In the genomic region with DNA sequence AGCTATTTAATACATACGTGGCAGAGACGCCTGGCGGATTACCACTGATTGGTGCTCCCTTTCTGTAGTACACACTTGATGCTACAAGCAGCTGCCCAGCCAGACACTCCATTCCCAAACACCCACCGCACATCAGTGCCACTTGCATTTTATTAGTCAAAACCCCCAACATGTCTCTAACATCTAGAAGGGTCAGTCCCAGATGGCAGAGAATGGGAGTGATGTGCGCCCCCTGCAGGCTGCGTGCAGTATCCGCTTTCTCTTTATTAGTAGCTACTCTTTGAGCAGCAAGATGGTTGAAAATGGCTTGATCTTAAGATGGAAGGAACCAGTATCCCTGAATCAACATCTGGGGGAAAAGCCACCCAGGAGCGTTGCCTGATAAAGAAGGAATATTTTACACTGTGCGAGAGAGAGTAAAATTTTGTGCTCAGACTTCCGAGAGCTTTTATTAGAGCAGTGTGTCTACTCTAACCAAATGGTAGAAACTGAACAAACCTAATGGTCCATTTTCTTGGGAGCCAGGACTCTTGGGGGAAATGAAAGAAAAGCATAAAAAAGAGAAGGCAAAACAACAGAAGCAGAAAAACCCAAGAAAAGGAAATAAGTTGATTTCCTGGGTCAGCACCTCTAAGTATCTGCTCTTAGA, we compare ENCODE assay signal across 8 cellular contexts.
DNase-seq lines count a peak whose midpoint lies in the region; ATAC-seq and TF ChIP-seq lines count a peak whose summit lies in the region.

No MANE protein-coding gene starts in this region.

- no peaks in the 10 kb centered on the region for H4K20me1 ChIP-seq in neural progenitor cell (ENCODE audit: low read depth)

- TF ChIP-seq RAD21 in Ishikawa (IDR thresholded peaks at IDR 0.05; ENCODE audit: low read depth): peak; percentile 17; the same call in 1 of the 2 replicates

- no peak overlapping the region for H3K4me3 Mint-ChIP-seq in neural progenitor cell
- H3K4me3 Mint-ChIP-seq in effector memory CD8-positive, alpha-beta T cell: no peak overlapping the region

- H3K27me3 ChIP-seq in neural progenitor cell: no peaks in the 10 kb centered on the region

- H3K4me1 Mint-ChIP-seq in neural progenitor cell: no peaks in the 10 kb centered on the region
- no peaks in the 10 kb centered on the region for H3K4me1 Mint-ChIP-seq in effector memory CD8-positive, alpha-beta T cell (ENCODE audit: low read depth in 2 of 2)

- H3K4me1 ChIP-seq in neural progenitor cell: no peaks in the 10 kb centered on the region

- H3K27ac ChIP-seq in neural progenitor cell: no peak overlapping the region

- ATAC-seq in GM19452 (IDR thresholded peaks at IDR 0.05; ENCODE audit: unreplicated experiment): no peak
- no peak for ATAC-seq in GM21576 (IDR thresholded peaks at IDR 0.05; ENCODE audit: unreplicated experiment)
- ATAC-seq in effector memory CD8-positive, alpha-beta T cell (replicated peaks): no peak

- H3F3A ChIP-seq in neural progenitor cell (ENCODE audit: low read depth): no peaks in the 10 kb centered on the region

- H3K9ac ChIP-seq in neural progenitor cell: no peak overlapping the region

- TF ChIP-seq CTCF in neural progenitor cell (IDR thresholded peaks at IDR 0.05): peak; percentile 68

- peak; percentile 35 for DNase-seq in ELR (ENCODE audit: low read depth)
- DNase-seq in activated naive CD4-positive, alpha-beta T cell treated with anti-CD3 and anti-CD28 coated beads, Interleukin-2, amount 50 U/mL, for 16 hours: peak; percentile 23
- DNase-seq in neural progenitor cell (ENCODE audit: low spot score): peak; percentile 15
- DNase-seq in C1 segment of cervical spinal cord (lab: John Stamatoyannopoulos, UW): no peak
- no peak for DNase-seq in effector memory CD8-positive, alpha-beta T cell

- H3K27ac Mint-ChIP-seq in neural progenitor cell: no peak overlapping the region
- H3K27ac Mint-ChIP-seq in effector memory CD8-positive, alpha-beta T cell: no peak overlapping the region

- H3K4me3 ChIP-seq in neural progenitor cell: no peak overlapping the region

- no peaks in the 10 kb centered on the region for H3K36me3 ChIP-seq in neural progenitor cell

- no peak overlapping the region for H2AFZ ChIP-seq in neural progenitor cell (replicated peaks)

- H3K4me2 ChIP-seq in neural progenitor cell: no peak overlapping the region

- H3K9me3 Mint-ChIP-seq in neural progenitor cell: peaks cover 3% of the 10 kb centered on the region
- no peaks in the 10 kb centered on the region for H3K9me3 Mint-ChIP-seq in effector memory CD8-positive, alpha-beta T cell

- no peaks in the 10 kb centered on the region for H3K36me3 Mint-ChIP-seq in neural progenitor cell
- H3K36me3 Mint-ChIP-seq in effector memory CD8-positive, alpha-beta T cell (ENCODE audit: insufficient read depth): peaks cover 1% of the 10 kb centered on the region

- H3K27me3 Mint-ChIP-seq in neural progenitor cell (ENCODE audit: insufficient read depth, low read depth): peaks cover 7% of the 10 kb centered on the region
- peaks cover 0 to 5% of the 10 kb centered on the region in 2 donors for H3K27me3 Mint-ChIP-seq in effector memory CD8-positive, alpha-beta T cell

- no peak for TF ChIP-seq EP300 in Ishikawa (IDR thresholded peaks at IDR 0.05; ENCODE audit: borderline replicate concordance)

- H3K9me3 ChIP-seq in neural progenitor cell (ENCODE audit: low read depth): no peaks in the 10 kb centered on the region

- no peaks in the 10 kb centered on the region for H3K79me2 ChIP-seq in neural progenitor cell (ENCODE audit: low read depth)

TF ChIP-seq in Ishikawa, 13 proteins besides CTCF, POLR2A, EP300 and RAD21:
- TF ChIP-seq, protein P1, sequence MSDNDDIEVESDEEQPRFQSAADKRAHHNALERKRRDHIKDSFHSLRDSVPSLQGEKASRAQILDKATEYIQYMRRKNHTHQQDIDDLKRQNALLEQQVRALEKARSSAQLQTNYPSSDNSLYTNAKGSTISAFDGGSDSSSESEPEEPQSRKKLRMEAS (IDR thresholded peaks at IDR 0.05): no peak
- TF ChIP-seq, protein P2, sequence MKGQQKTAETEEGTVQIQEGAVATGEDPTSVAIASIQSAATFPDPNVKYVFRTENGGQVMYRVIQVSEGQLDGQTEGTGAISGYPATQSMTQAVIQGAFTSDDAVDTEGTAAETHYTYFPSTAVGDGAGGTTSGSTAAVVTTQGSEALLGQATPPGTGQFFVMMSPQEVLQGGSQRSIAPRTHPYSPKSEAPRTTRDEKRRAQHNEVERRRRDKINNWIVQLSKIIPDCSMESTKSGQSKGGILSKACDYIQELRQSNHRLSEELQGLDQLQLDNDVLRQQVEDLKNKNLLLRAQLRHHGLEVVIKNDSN (IDR thresholded peaks at IDR 0.05): no peak
- TF ChIP-seq TCF12 (IDR thresholded peaks at IDR 0.05; ENCODE audit: low read depth) (no peak), NFIC (IDR thresholded peaks at IDR 0.05) (no peak), CREB1 (IDR thresholded peaks at IDR 0.05; ENCODE audit: low read depth) (no peak), EGR1 (IDR thresholded peaks at IDR 0.05) (no peak), CEBPB (IDR thresholded peaks at IDR 0.05) (no peak), YY1 (IDR thresholded peaks at IDR 0.05; ENCODE audit: low read depth) (no peak), FOXM1 (IDR thresholded peaks at IDR 0.05; ENCODE audit: borderline replicate concordance, low read depth) (no peak), ZBTB7A (IDR thresholded peaks at IDR 0.05; ENCODE audit: low read depth) (no peak), TAF1 (IDR thresholded peaks at IDR 0.05; ENCODE audit: low read depth) (no peak), TEAD4 (IDR thresholded peaks at IDR 0.05) (no peak)
- TF ChIP-seq, protein P3, sequence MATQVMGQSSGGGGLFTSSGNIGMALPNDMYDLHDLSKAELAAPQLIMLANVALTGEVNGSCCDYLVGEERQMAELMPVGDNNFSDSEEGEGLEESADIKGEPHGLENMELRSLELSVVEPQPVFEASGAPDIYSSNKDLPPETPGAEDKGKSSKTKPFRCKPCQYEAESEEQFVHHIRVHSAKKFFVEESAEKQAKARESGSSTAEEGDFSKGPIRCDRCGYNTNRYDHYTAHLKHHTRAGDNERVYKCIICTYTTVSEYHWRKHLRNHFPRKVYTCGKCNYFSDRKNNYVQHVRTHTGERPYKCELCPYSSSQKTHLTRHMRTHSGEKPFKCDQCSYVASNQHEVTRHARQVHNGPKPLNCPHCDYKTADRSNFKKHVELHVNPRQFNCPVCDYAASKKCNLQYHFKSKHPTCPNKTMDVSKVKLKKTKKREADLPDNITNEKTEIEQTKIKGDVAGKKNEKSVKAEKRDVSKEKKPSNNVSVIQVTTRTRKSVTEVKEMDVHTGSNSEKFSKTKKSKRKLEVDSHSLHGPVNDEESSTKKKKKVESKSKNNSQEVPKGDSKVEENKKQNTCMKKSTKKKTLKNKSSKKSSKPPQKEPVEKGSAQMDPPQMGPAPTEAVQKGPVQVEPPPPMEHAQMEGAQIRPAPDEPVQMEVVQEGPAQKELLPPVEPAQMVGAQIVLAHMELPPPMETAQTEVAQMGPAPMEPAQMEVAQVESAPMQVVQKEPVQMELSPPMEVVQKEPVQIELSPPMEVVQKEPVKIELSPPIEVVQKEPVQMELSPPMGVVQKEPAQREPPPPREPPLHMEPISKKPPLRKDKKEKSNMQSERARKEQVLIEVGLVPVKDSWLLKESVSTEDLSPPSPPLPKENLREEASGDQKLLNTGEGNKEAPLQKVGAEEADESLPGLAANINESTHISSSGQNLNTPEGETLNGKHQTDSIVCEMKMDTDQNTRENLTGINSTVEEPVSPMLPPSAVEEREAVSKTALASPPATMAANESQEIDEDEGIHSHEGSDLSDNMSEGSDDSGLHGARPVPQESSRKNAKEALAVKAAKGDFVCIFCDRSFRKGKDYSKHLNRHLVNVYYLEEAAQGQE (IDR thresholded peaks at IDR 0.05; ENCODE audit: low read depth): no peak

Comparison
In these comparisons a context has a peak if more than half of its experiments do, and no peak if none do; other contexts are left out.
1. DNase-seq: peak in ELR (single experiment), activated naive CD4-positive, alpha-beta T cell treated with anti-CD3 and anti-CD28 coated beads, Interleukin-2, amount 50 U/mL, for 16 hours (single experiment) and neural progenitor cell (single experiment); none in C1 segment of cervical spinal cord (0 of 14) and effector memory CD8-positive, alpha-beta T cell (0 of 3).